Comparison of ENCODE assay signal across 8 cellular contexts in genomic region chr9:129177791-129178578, GRCh38. TPM values are rescaled to one million over a fixed set of nuclear protein-coding genes. Genes with fewer than 3 reads are reported as not detected.
DNase-seq lines count a peak whose midpoint lies in the region; ATAC-seq and TF ChIP-seq lines count a peak whose summit lies in the region.

TSS of gene IER5L (minus strand) at chr9:129178261. CDS start at chr9:129178052, 209 bp downstream.

- H3K27ac Mint-ChIP-seq in activated CD4-positive, alpha-beta T cell treated with anti-CD3 and anti-CD28 coated beads, Interleukin-2, amount 10 ng/mL, durations not matched to agents 24 days and 14 days = peak within 1 kb of the TSS; percentile 89

- H3K4me3 ChIP-seq in BE2C (ENCODE audit: low read depth, low read length) (peak within 1 kb of the TSS; percentile 91), coronary artery (peak within 1 kb of the TSS; percentile 96)

- intact Hi-C loops in activated CD4-positive, alpha-beta T cell treated with anti-CD3 and anti-CD28 coated beads, Interleukin-2, amount 10 ng/mL, durations not matched to agents 24 days and 14 days (cut with micrococcal nuclease) = loop anchor here (1.0 to 5.0 kb wide), 8 partner anchors 38 to 1111 kb away; partner anchors contain the start of genes NAIF1 and SLC25A25

- peaks cover 11% of the 10 kb centered on the region for H3K4me1 Mint-ChIP-seq in activated CD4-positive, alpha-beta T cell treated with anti-CD3 and anti-CD28 coated beads, Interleukin-2, amount 10 ng/mL, durations not matched to agents 24 days and 14 days

- peak; percentile 76 for ATAC-seq in HG03442 (IDR thresholded peaks at IDR 0.05; ENCODE audit: unreplicated experiment)
- peak; percentile 76 for ATAC-seq in left lobe of liver

- no peaks in the 10 kb centered on the region for H3K9me3 ChIP-seq in BE2C

- H3K27ac ChIP-seq in coronary artery = peak within 1 kb of the TSS; percentile 88 to 98

- DNase-seq in BE2C = peak; percentile 97
- DNase-seq in GM19240 (ENCODE audit: insufficient read length, low spot score) = peak; percentile 99
- peak; percentile 93 for DNase-seq in NCI-H510A treated with DMSO at 0.1 percent for 48 hours (lab: John Stamatoyannopoulos, UW)
- peak; percentile 99 for DNase-seq in activated CD4-positive, alpha-beta T cell treated with anti-CD3 and anti-CD28 coated beads, Interleukin-2, amount 10 ng/mL, durations not matched to agents 24 days and 14 days
- peak; percentile 97 for DNase-seq in coronary artery (ENCODE audit: low spot score)
- peak; percentile 97 for DNase-seq in left lobe of liver (ENCODE audit: low spot score)
- DNase-seq in stimulated activated CD4-positive, alpha-beta T cell treated with anti-CD3 and anti-CD28 coated beads, Interleukin-1b, Interleukin-23, amount 100 ng/mL, for 48 hours = peak; percentile 93

- peaks cover 3% of the 10 kb centered on the region for H3K4me1 ChIP-seq in BE2C

- H3K4me3 Mint-ChIP-seq in activated CD4-positive, alpha-beta T cell treated with anti-CD3 and anti-CD28 coated beads, Interleukin-2, amount 10 ng/mL, durations not matched to agents 24 days and 14 days = peak within 1 kb of the TSS; percentile 92

- no peak for TF ChIP-seq CTCF in BE2C (IDR thresholded peaks at IDR 0.05; ENCODE audit: low read depth, low read length)
- no peak for TF ChIP-seq CTCF in coronary artery (IDR thresholded peaks at IDR 0.05)

- H3K36me3 Mint-ChIP-seq in activated CD4-positive, alpha-beta T cell treated with anti-CD3 and anti-CD28 coated beads, Interleukin-2, amount 10 ng/mL, durations not matched to agents 24 days and 14 days (ENCODE audit: low read depth) = no peaks in the 10 kb centered on the region

- no peaks in the 10 kb centered on the region for H3K36me3 ChIP-seq in BE2C

- H3K27me3 ChIP-seq in BE2C = no peaks in the 10 kb centered on the region

- peaks cover 10% of the 10 kb centered on the region for H3K27me3 Mint-ChIP-seq in activated CD4-positive, alpha-beta T cell treated with anti-CD3 and anti-CD28 coated beads, Interleukin-2, amount 10 ng/mL, durations not matched to agents 24 days and 14 days

- H3K9me3 Mint-ChIP-seq in activated CD4-positive, alpha-beta T cell treated with anti-CD3 and anti-CD28 coated beads, Interleukin-2, amount 10 ng/mL, durations not matched to agents 24 days and 14 days = no peaks in the 10 kb centered on the region

RNA-seq across cellular contexts. Expression of gene IER5L, which starts in this region (rescaled TPM):
- 38.6 TPM for polyA plus RNA-seq in BE2C (2012; ENCODE audit: insufficient read depth, insufficient read length, low read depth)
- 11.7 and 12.2 TPM in 2 replicates for total RNA-seq in activated CD4-positive, alpha-beta T cell treated with anti-CD3 and anti-CD28 coated beads, Interleukin-2, amount 10 ng/mL, durations not matched to agents 24 days and 14 days
- total RNA-seq in left lobe of liver = 4.5 TPM

Comparison
In these comparisons a context has a peak if more than half of its experiments do, and no peak if none do; other contexts are left out.
1. Peak in every context shown above with its lines: DNase-seq, ATAC-seq, H3K4me3 ChIP-seq and H3K27ac ChIP-seq.